Comparison of ENCODE assay signal across 17 cellular contexts in genomic region chrX:10607233-10607632, GRCh38. TPM values are rescaled to one million over a fixed set of nuclear protein-coding genes. Genes with fewer than 3 reads are reported as not detected.
DNase-seq lines count a peak whose midpoint lies in the region; ATAC-seq and TF ChIP-seq lines count a peak whose summit lies in the region.
"Had no signal": no experiment of that assay in that cellular context is flagged by ENCODE, and none has a peak within 500 bp of the region (broad histone marks: within the 10 kb centered on the region; RNA-seq: fewer than 3 reads in every experiment).

No MANE protein-coding gene starts in this region.

- H4K20me1 ChIP-seq in PC-3 (ENCODE audit: low read length) = peaks cover 20% of the 10 kb centered on the region

- no peaks in the 10 kb centered on the region for H3K9me2 ChIP-seq in PC-3 (replicated peaks; ENCODE audit: low read length)

- CTCF ChIA-PET in PC-3 (lab: Charles Lee) = no interaction called here

- intact Hi-C loops in PC-3 (cut with micrococcal nuclease) = no loop called here
- intact Hi-C loops in colonic mucosa (cut with DNase I) = no loop called here
- intact Hi-C loops in prostate gland (cut with DNase I) = no loop called here

- H3K9me3 Mint-ChIP-seq in nephron = no peaks in the 10 kb centered on the region
- H3K9me3 Mint-ChIP-seq: CD4-positive, alpha-beta T cell; IgD-negative memory B cell had no signal

- no peaks in the 10 kb centered on the region for H3K36me3 Mint-ChIP-seq in nephron (ENCODE audit: low read depth)
- H3K36me3 Mint-ChIP-seq: IgD-negative memory B cell had no signal

- H3K4me1 Mint-ChIP-seq in nephron = peaks cover 61% of the 10 kb centered on the region
- H3K4me1 Mint-ChIP-seq: IgD-negative memory B cell had no signal

- H3K4me3 ChIP-seq in ACC112 (ENCODE audit: low read depth, low read length) (no peak overlapping the region), PC-3 (ENCODE audit: low read length) (no peak overlapping the region), colonic mucosa (no peak overlapping the region), prostate gland (no peak overlapping the region)
- H3K4me3 ChIP-seq: GM23248, HAP-1 had no signal

- H2AFZ ChIP-seq in ACC112 (ENCODE audit: low read length, unreplicated experiment) = no peak overlapping the region
- H2AFZ ChIP-seq in PC-3 (ENCODE audit: low read length) = no peak overlapping the region
- H2AFZ ChIP-seq: GM23248 had no signal

- peaks cover 51% of the 10 kb centered on the region for H3K4me1 ChIP-seq in ACC112 (ENCODE audit: control insufficient read depth, insufficient read depth, low read length, unreplicated experiment)
- peaks cover 59% of the 10 kb centered on the region for H3K4me1 ChIP-seq in PC-3 (ENCODE audit: insufficient read depth, low read length)
- H3K4me1 ChIP-seq in colonic mucosa = no peaks in the 10 kb centered on the region
- H3K4me1 ChIP-seq in prostate gland (replicated peaks) = no peaks in the 10 kb centered on the region

- TF ChIP-seq POLR2A in prostate gland (IDR thresholded peaks at IDR 0.05) = no peak

- no peak overlapping the region for H3K4me2 ChIP-seq in PC-3 (ENCODE audit: low read length)

- no peak for DNase-seq in PC-3
- no peak for DNase-seq in colonic mucosa
- DNase-seq in NCI-H1048 (lab: John Stamatoyannopoulos, UW) = no peak
- DNase-seq in NCI-H524 (lab: John Stamatoyannopoulos, UW) = no peak
- DNase-seq in prostate gland (ENCODE audit: low spot score) = no peak
- DNase-seq: AML-193; Caco-2; CD4-positive, alpha-beta T cell; DMS153; DMS79; GDM1 had no signal

- TF ChIP-seq CTCF in PC-3 (conservative IDR thresholded peaks at IDR 0.05; ENCODE audit: low read depth, low read length) (no peak), colonic mucosa (IDR thresholded peaks at IDR 0.05) (no peak), nephron (IDR thresholded peaks at IDR 0.05; ENCODE audit: unreplicated experiment in 3 of 3) (no peak), prostate gland (IDR thresholded peaks at IDR 0.05) (no peak)

- no TSS peak for BruUV-seq in PC-3 (replicated peaks; lab: Mats Ljungman, UMichigan)

- H3K9me3 ChIP-seq in PC-3 (ENCODE audit: low read length) (no peaks in the 10 kb centered on the region), colonic mucosa (no peaks in the 10 kb centered on the region), prostate gland (no peaks in the 10 kb centered on the region)
- H3K9me3 ChIP-seq: Caco-2, HAP-1 had no signal

- peaks cover 3% of the 10 kb centered on the region for H3F3A ChIP-seq in PC-3 (ENCODE audit: low read length, unreplicated experiment)

- POLR2A ChIA-PET in PC-3 (lab: Charles Lee; ENCODE audit: unreplicated experiment) = no interaction called here

- H3K79me2 ChIP-seq in ACC112 (ENCODE audit: control insufficient read depth, insufficient read depth, low read length, unreplicated experiment) = peaks cover 73% of the 10 kb centered on the region
- peaks cover 90% of the 10 kb centered on the region for H3K79me2 ChIP-seq in PC-3 (ENCODE audit: low read length)

- peak overlapping the region; percentile 71; the same call in 1 of the 2 replicates for H3K27ac ChIP-seq in ACC112 (ENCODE audit: low read depth, low read length)
- H3K27ac ChIP-seq in PC-3 (ENCODE audit: low read length) = peak overlapping the region; percentile 70; the same call in 1 of the 2 replicates
- peak overlapping the region; percentile 19 for H3K27ac ChIP-seq in colonic mucosa
- no peak overlapping the region for H3K27ac ChIP-seq in prostate gland
- H3K27ac ChIP-seq: C4-2B had no signal

- no peak for ATAC-seq in PC-3

- H3K36me3 ChIP-seq in ACC112 (ENCODE audit: insufficient read depth, low read length) (no peaks in the 10 kb centered on the region), PC-3 (ENCODE audit: low read depth, low read length) (no peaks in the 10 kb centered on the region), colonic mucosa (no peaks in the 10 kb centered on the region), prostate gland (no peaks in the 10 kb centered on the region)
- H3K36me3 ChIP-seq: HAP-1 had no signal

- WGBS in prostate gland = 95% methylated on average over 2 of the region's 2 CpGs

- H3K27me3 ChIP-seq in ACC112 (ENCODE audit: insufficient read depth, low read length) = no peaks in the 10 kb centered on the region
- no peaks in the 10 kb centered on the region for H3K27me3 ChIP-seq in PC-3 (ENCODE audit: low read length)
- H3K27me3 ChIP-seq in colonic mucosa = no peaks in the 10 kb centered on the region
- H3K27me3 ChIP-seq in prostate gland (replicated peaks; ENCODE audit: insufficient read depth) = no peaks in the 10 kb centered on the region

- H3K27ac Mint-ChIP-seq in nephron = peak overlapping the region in 2 of 3 experiments; percentile 20 to 34
- H3K27ac Mint-ChIP-seq: CD4-positive, alpha-beta T cell; IgD-negative memory B cell had no signal

- H3K27me3 Mint-ChIP-seq in nephron (ENCODE audit: low read depth) = no peaks in the 10 kb centered on the region
- H3K27me3 Mint-ChIP-seq: CD4-positive, alpha-beta T cell had no signal

- no peak overlapping the region for H3K4me3 Mint-ChIP-seq in nephron
- H3K4me3 Mint-ChIP-seq: CD4-positive, alpha-beta T cell; IgD-negative memory B cell had no signal

- H3K9ac ChIP-seq in PC-3 (ENCODE audit: low read length) = no peak overlapping the region
- no peak overlapping the region for H3K9ac ChIP-seq in colonic mucosa (ENCODE audit: low read depth in 2 of 2, low read length in 2 of 2)
- H3K9ac ChIP-seq: GM23248 had no signal

RNA-seq across cellular contexts. Expression of gene MID1, which starts 13.2 kb away (rescaled TPM):
- 21.9 and 24.6 TPM in 2 replicates for total RNA-seq in PC-3 (2014; rRNA removed)
- total RNA-seq in colonic mucosa = 10 to 100 TPM; 38.3 to 44.9 TPM
- 10 to 100 TPM; 14.6 to 26.1 TPM for total RNA-seq in prostate gland

Comparison
In these comparisons a context has a peak if more than half of its experiments do, and no peak if none do; other contexts are left out.
1. H3K27ac ChIP-seq: peak in ACC112 (single experiment), PC-3 (single experiment) and colonic mucosa (single experiment); none in prostate gland (0 of 2).